In genomic region chr19:44748426-44749254, GRCh38 we compare ENCODE assay signal across 8 cellular contexts. TPM values are rescaled to one million over a fixed set of nuclear protein-coding genes. Genes with fewer than 3 reads are reported as not detected.
DNase-seq lines count a peak whose midpoint lies in the region; ATAC-seq and TF ChIP-seq lines count a peak whose summit lies in the region.

TSS of gene BCL3 (plus strand) at chr19:44748708. CDS start at chr19:44748791, 83 bp downstream.

- H3K4me3 ChIP-seq in GM12875 (ENCODE audit: low read depth, low read length) (peak within 1 kb of the TSS; percentile 67), SU-DHL-6 (ENCODE audit: insufficient read depth, low read length, poor library complexity, severe bottlenecking) (peak within 1 kb of the TSS; percentile 97), right cardiac atrium (ENCODE audit: low read length) (peak within 1 kb of the TSS; percentile 99), gastrocnemius medialis (peak within 1 kb of the TSS; percentile 61 to 87 (median 72))

- WGBS in right cardiac atrium = under 1% methylated on average over 88 of the region's 88 CpGs

- peaks cover 17% of the 10 kb centered on the region for H3K36me3 Mint-ChIP-seq in activated naive CD8-positive, alpha-beta T cell treated with anti-CD3 and anti-CD28 coated beads, Interleukin-2, amount 50 U/mL, for 24 hours (ENCODE audit: low read depth)

- no peaks in the 10 kb centered on the region for H3K9me3 Mint-ChIP-seq in activated naive CD8-positive, alpha-beta T cell treated with anti-CD3 and anti-CD28 coated beads, Interleukin-2, amount 50 U/mL, for 24 hours

- TF ChIP-seq CTCF in GM12875 (IDR thresholded peaks at IDR 0.05; ENCODE audit: borderline replicate concordance, insufficient read depth, low read depth, low read length) (no peak), SU-DHL-6 (IDR thresholded peaks at IDR 0.05; ENCODE audit: insufficient read depth, low read length, poor library complexity, severe bottlenecking) (no peak), gastrocnemius medialis (IDR thresholded peaks at IDR 0.05 in 4 of 5, conservative IDR thresholded peaks at IDR 0.05 in 1 of 5) (no peak)

- peak; percentile 41 to 48 for TF ChIP-seq POLR2A in gastrocnemius medialis (IDR thresholded peaks at IDR 0.05)

- H3K27me3 Mint-ChIP-seq in activated naive CD8-positive, alpha-beta T cell treated with anti-CD3 and anti-CD28 coated beads, Interleukin-2, amount 50 U/mL, for 24 hours = peaks cover 6% of the 10 kb centered on the region

- peak within 1 kb of the TSS; percentile 99 for H3K27ac ChIP-seq in SU-DHL-6 (ENCODE audit: low read depth, low read length)
- H3K27ac ChIP-seq in right cardiac atrium (ENCODE audit: low read length) = peak within 1 kb of the TSS; percentile 99
- H3K27ac ChIP-seq in gastrocnemius medialis = peak within 1 kb of the TSS; percentile 91 to 97 (median 95)

- H2AFZ ChIP-seq in SU-DHL-6 (ENCODE audit: low read depth, low read length, severe bottlenecking) = peak within 1 kb of the TSS; percentile 30

- H3F3A ChIP-seq in SU-DHL-6 (ENCODE audit: insufficient read depth) = peaks cover 42% of the 10 kb centered on the region

- H3K27ac Mint-ChIP-seq in activated naive CD8-positive, alpha-beta T cell treated with anti-CD3 and anti-CD28 coated beads, Interleukin-2, amount 50 U/mL, for 24 hours = peak within 1 kb of the TSS; percentile 96

- peaks cover 26% of the 10 kb centered on the region for H3K79me2 ChIP-seq in SU-DHL-6 (ENCODE audit: insufficient read depth, low read length)

- H3K27me3 ChIP-seq in SU-DHL-6 (ENCODE audit: low read length) (no peaks in the 10 kb centered on the region), right cardiac atrium (ENCODE audit: control insufficient read depth, insufficient read depth) (no peaks in the 10 kb centered on the region), gastrocnemius medialis (no peaks in the 10 kb centered on the region)

- peak within 1 kb of the TSS; percentile 96 for H3K4me3 Mint-ChIP-seq in activated naive CD8-positive, alpha-beta T cell treated with anti-CD3 and anti-CD28 coated beads, Interleukin-2, amount 50 U/mL, for 24 hours

- no peaks in the 10 kb centered on the region for H3K36me3 ChIP-seq in SU-DHL-6 (ENCODE audit: low read length)
- H3K36me3 ChIP-seq in gastrocnemius medialis = peaks cover 0 to 16% of the 10 kb centered on the region in 2 donors

- H3K9ac ChIP-seq in SU-DHL-6 (ENCODE audit: low read length) = peak within 1 kb of the TSS; percentile 97

- intact Hi-C loops in right cardiac atrium (cut with DNase I) = no loop called here
- intact Hi-C loops in gastrocnemius medialis (cut with DNase I; ENCODE audit: low total_unique reads) = loop anchor here (5.0 to 10.0 kb wide), 3 partner anchors 206 to 1019 kb away; partner anchors contain the start of genes CLPTM1, PPP1R37 and SIX5

- peak within 1 kb of the TSS; percentile 86 for H3K4me2 ChIP-seq in SU-DHL-6 (ENCODE audit: low read depth, low read length, poor library complexity, severe bottlenecking)

- H3K4me1 Mint-ChIP-seq in activated naive CD8-positive, alpha-beta T cell treated with anti-CD3 and anti-CD28 coated beads, Interleukin-2, amount 50 U/mL, for 24 hours = peaks cover 65% of the 10 kb centered on the region

- ATAC-seq in HG02759 (IDR thresholded peaks at IDR 0.05; ENCODE audit: unreplicated experiment) = peak; percentile 37
- ATAC-seq in activated naive CD8-positive, alpha-beta T cell treated with anti-CD3 and anti-CD28 coated beads, Interleukin-2, amount 50 U/mL, for 24 hours = peak; percentile 31
- ATAC-seq in right cardiac atrium = peak; percentile 60 to 61
- ATAC-seq in gastrocnemius medialis = peak; percentile 55 to 59

- H3K4me1 ChIP-seq in right cardiac atrium (ENCODE audit: control insufficient read depth, insufficient read depth, low read length) (peaks cover 24% of the 10 kb centered on the region), gastrocnemius medialis (peaks cover 44 to 64% of the 10 kb centered on the region in 2 donors)

- in situ Hi-C loops in gastrocnemius medialis (cut with MboI; ENCODE audit: low sequenced_read_pairs in 4 of 4) = no loop called here

- H3K9me2 ChIP-seq in SU-DHL-6 (replicated peaks; ENCODE audit: insufficient read depth, low read length) = no peaks in the 10 kb centered on the region

- peak; percentile 72 for DNase-seq in activated naive CD8-positive, alpha-beta T cell treated with anti-CD3 and anti-CD28 coated beads, Interleukin-2, amount 50 U/mL, for 24 hours
- peak; percentile 89 to 94 (median 93) for DNase-seq in right cardiac atrium
- DNase-seq in gastrocnemius medialis = peak in 1 of 2 donors; percentile 59
- DNase-seq in NCI-H187 treated with DMSO at 0.1 percent for 48 hours (lab: John Stamatoyannopoulos, UW) = no peak
- no peak for DNase-seq in amniotic stem cell (lab: John Stamatoyannopoulos, UW)

- H3K9me3 ChIP-seq in SU-DHL-6 (ENCODE audit: insufficient read depth, low read length) (no peaks in the 10 kb centered on the region), right cardiac atrium (ENCODE audit: control insufficient read depth, low read length) (no peaks in the 10 kb centered on the region), gastrocnemius medialis (no peaks in the 10 kb centered on the region)

- no peaks in the 10 kb centered on the region for H4K20me1 ChIP-seq in SU-DHL-6 (ENCODE audit: low read depth, low read length)

RNA-seq across cellular contexts. Expression of gene BCL3, which starts in this region (rescaled TPM):
- 10 to 100 TPM; 14.9 to 39.4 (median 17.9) TPM for total RNA-seq in right cardiac atrium
- 25.8 TPM for polyA plus RNA-seq in right cardiac atrium
- 10 to 100 TPM in 1 of 4 donors, 1 to 10 TPM in 3; 7.2 to 15.7 (median 8.5) TPM for total RNA-seq in gastrocnemius medialis

Comparison
In these comparisons a context has a peak if more than half of its experiments do, and no peak if none do; other contexts are left out.
1. DNase-seq: peak in activated naive CD8-positive, alpha-beta T cell treated with anti-CD3 and anti-CD28 coated beads, Interleukin-2, amount 50 U/mL, for 24 hours (single experiment) and right cardiac atrium (3 of 3); none in NCI-H187 treated with DMSO at 0.1 percent for 48 hours (single experiment) and amniotic stem cell (single experiment).
2. Peak in every context shown above with its lines, with median percentiles within 50 percentile points of each other: H3K4me3 ChIP-seq, ATAC-seq and H3K27ac ChIP-seq.